10 cellular contexts compared by ENCODE assay signal in the genomic region with DNA sequence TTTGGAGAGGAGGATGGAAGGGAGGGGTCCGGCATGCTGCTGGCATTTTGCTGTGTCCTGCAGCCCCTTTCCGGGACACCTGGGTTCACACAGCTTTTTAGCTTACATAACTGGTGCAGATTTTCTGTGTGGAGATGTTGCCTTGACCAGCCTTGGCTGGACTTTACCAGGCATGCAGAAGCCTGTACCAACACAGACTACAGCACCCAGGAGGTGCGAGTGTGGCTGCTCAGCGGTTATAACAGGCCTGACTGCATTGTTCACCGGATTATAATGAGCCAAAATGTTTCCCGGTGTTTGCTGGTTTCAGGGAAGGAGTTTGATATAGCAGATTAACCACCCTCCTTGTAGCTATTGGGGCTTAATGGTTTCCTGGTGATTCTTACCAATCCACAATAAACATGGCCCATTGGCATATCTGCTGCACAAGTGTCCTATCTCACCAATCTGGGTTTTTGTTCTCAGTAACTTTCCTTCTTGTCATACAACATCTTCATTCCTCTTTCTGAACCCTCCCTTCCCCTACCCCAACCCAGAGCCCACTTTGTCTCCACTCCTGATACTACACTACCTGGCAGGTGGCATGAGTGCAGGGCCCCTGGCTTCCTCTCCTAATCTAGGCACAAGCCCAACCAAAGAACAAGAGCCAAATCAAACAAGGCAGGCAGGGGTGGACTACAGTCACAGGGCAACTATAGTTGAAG. TPM values are rescaled to one million over a fixed set of nuclear protein-coding genes. Genes with fewer than 3 reads are reported as not detected.
DNase-seq lines count a peak whose midpoint lies in the region; ATAC-seq, FAIRE-seq and TF ChIP-seq lines count a peak whose summit lies in the region.
"Had no signal": no experiment of that assay in that cellular context is flagged by ENCODE, and none has a peak within 500 bp of the region (broad histone marks: within the 10 kb centered on the region; RNA-seq: fewer than 3 reads in every experiment).

No MANE protein-coding gene starts in this region.

- 72% methylated on average over 3 of the region's 6 CpGs for WGBS in HepG2 (ENCODE audit: low lambda C conversion rate)
- 33% methylated on average over 2 of the region's 6 CpGs for WGBS in right lobe of liver (ENCODE audit: insufficient coverage, low coverage, low lambda C conversion rate, missing lambda C conversion rate)

- no peaks in the 10 kb centered on the region for H3K9me3 Mint-ChIP-seq in dendritic cell treated with granulocyte-macrophage colony-stimulating factor and Interleukin-4, amounts not matched to agents 40 ng/mL and 50 ng/mL, for 4 days

- no peak overlapping the region for H3K4me3 ChIP-seq in HepG2 (replicated peaks in 1 of 3; ENCODE audit: insufficient read depth in 1 of 3, low read depth in 2 of 3, low read length in 3 of 3)
- H3K4me3 ChIP-seq in right lobe of liver: no peak overlapping the region
- no peak overlapping the region for H3K4me3 ChIP-seq in PC-3 (ENCODE audit: low read length)
- H3K4me3 ChIP-seq: BLaER1 had no signal

- no peak for TF ChIP-seq CTCF in HepG2 (CRISPR knock-in tag; IDR thresholded peaks at IDR 0.05)
- no peak for TF ChIP-seq CTCF in right lobe of liver (IDR thresholded peaks at IDR 0.05)
- TF ChIP-seq CTCF in PC-3 (conservative IDR thresholded peaks at IDR 0.05; ENCODE audit: low read depth, low read length): no peak
- TF ChIP-seq CTCF in omental fat pad (IDR thresholded peaks at IDR 0.05): no peak

- H3F3A ChIP-seq in PC-3 (ENCODE audit: low read length, unreplicated experiment): peaks cover 22% of the 10 kb centered on the region

- TF ChIP-seq EP300 in HepG2 (IDR thresholded peaks at IDR 0.05; ENCODE audit: low read depth in 2 of 2, low read length in 2 of 2): no peak
- TF ChIP-seq EP300 in HepG2 (CRISPR knock-in tag; IDR thresholded peaks at IDR 0.05; ENCODE audit: borderline replicate concordance): no peak

- no peak overlapping the region for H3K9ac ChIP-seq in HepG2 (ENCODE audit: insufficient read depth, low read depth, low read length)
- no peak overlapping the region for H3K9ac ChIP-seq in PC-3 (ENCODE audit: low read length)
- H3K9ac ChIP-seq: BLaER1 had no signal

- CTCF ChIA-PET in HepG2 (lab: Yijun Ruan, JAX; ENCODE audit: low intra/inter-chr PET ratio, low total read pairs) (no interaction called here), PC-3 (lab: Charles Lee) (no interaction called here)

- DNase-seq in HepG2 (ENCODE audit: low spot score) (no peak), right lobe of liver (no peak), PC-3 (peak; percentile 44), omental fat pad (ENCODE audit: low spot score) (no peak), NCI-H187 (lab: John Stamatoyannopoulos, UW) (no peak)
- DNase-seq in activated effector memory CD4-positive, alpha-beta T cell treated with Interleukin-2 at 50 U/mL for 16 hours: no peak
- DNase-seq: T-helper 9 cell had no signal

- no peak for TF ChIP-seq RAD21 in HepG2 (CRISPR knock-in tag; IDR thresholded peaks at IDR 0.05)

- peaks cover 24% of the 10 kb centered on the region for H3K4me1 Mint-ChIP-seq in dendritic cell treated with granulocyte-macrophage colony-stimulating factor and Interleukin-4, amounts not matched to agents 40 ng/mL and 50 ng/mL, for 4 days (ENCODE audit: low read depth)

- no peak overlapping the region for H3K4me3 Mint-ChIP-seq in dendritic cell treated with granulocyte-macrophage colony-stimulating factor and Interleukin-4, amounts not matched to agents 40 ng/mL and 50 ng/mL, for 4 days

- peaks cover 21% of the 10 kb centered on the region; the same call in 1 of the 2 replicates for H4K20me1 ChIP-seq in HepG2 (ENCODE audit: insufficient read depth, low read length)
- peaks cover 24% of the 10 kb centered on the region for H4K20me1 ChIP-seq in PC-3 (ENCODE audit: low read length)

- H3K27ac ChIP-seq in HepG2 (ENCODE audit: extremely low read length, insufficient read depth, low read length) (peak overlapping the region; percentile 48), right lobe of liver (no peak overlapping the region), PC-3 (ENCODE audit: low read length) (no peak overlapping the region)
- H3K27ac ChIP-seq: BLaER1 had no signal

- POLR2A ChIA-PET in HepG2 (lab: Yijun Ruan, JAX) (interaction anchor here (0.9 to 6.3 kb wide), 4 partner anchors 8 to 139 kb away, joined by 3 to 75 read pairs (median 3); a partner anchor contains a TSS), PC-3 (lab: Charles Lee; ENCODE audit: unreplicated experiment) (no interaction called here)

- FAIRE-seq in HepG2 (lab: Jason Lieb, UNC): no peak

- H2AFZ ChIP-seq in HepG2 (ENCODE audit: low read length): no peak overlapping the region
- H2AFZ ChIP-seq in PC-3 (ENCODE audit: low read length): no peak overlapping the region

- no peak; a peak in 1 of 4 replicates for TF ChIP-seq POLR2A in HepG2 (IDR thresholded peaks at IDR 0.05; ENCODE audit: insufficient read depth in 1 of 2, low read depth in 2 of 2, low read length in 2 of 2)
- no peak for TF ChIP-seq POLR2A in right lobe of liver (IDR thresholded peaks at IDR 0.05)

- intact Hi-C loops in HepG2 (cut with micrococcal nuclease; ENCODE audit: unreplicated experiment) (no loop called here), right lobe of liver (cut with DNase I) (loop anchor here in 1 of 2 donors (5.0 kb wide), 1 partner anchor 130 kb away; no protein-coding TSS in a partner anchor), PC-3 (cut with micrococcal nuclease) (no loop called here)
- intact Hi-C loops in dendritic cell treated with granulocyte-macrophage colony-stimulating factor and Interleukin-4, amounts not matched to agents 40 ng/mL and 50 ng/mL, for 4 days (cut with micrococcal nuclease): loop anchor here (10.0 kb wide), 1 partner anchor 53 kb away; a partner anchor contains a TSS

- H3K27me3 Mint-ChIP-seq in dendritic cell treated with granulocyte-macrophage colony-stimulating factor and Interleukin-4, amounts not matched to agents 40 ng/mL and 50 ng/mL, for 4 days: no peaks in the 10 kb centered on the region

- no peaks in the 10 kb centered on the region for H3K9me3 ChIP-seq in HepG2 (ENCODE audit: low read length)
- no peaks in the 10 kb centered on the region for H3K9me3 ChIP-seq in right lobe of liver
- no peaks in the 10 kb centered on the region for H3K9me3 ChIP-seq in PC-3 (ENCODE audit: low read length)

- H3K36me3 ChIP-seq in HepG2 (replicated peaks in 1 of 2; ENCODE audit: control insufficient read depth in 1 of 2, insufficient read depth in 2 of 2, low read length in 2 of 2) (peaks cover 6 to 22% of the 10 kb centered on the region in 2 experiments; a peak in 4 of 5 replicates), right lobe of liver (peaks cover 0 to 18% (median 4%) of the 10 kb centered on the region in 4 donors), PC-3 (ENCODE audit: low read depth, low read length) (peaks cover 25% of the 10 kb centered on the region)

- peak overlapping the region; percentile 15 for H3K27ac Mint-ChIP-seq in dendritic cell treated with granulocyte-macrophage colony-stimulating factor and Interleukin-4, amounts not matched to agents 40 ng/mL and 50 ng/mL, for 4 days

- ATAC-seq in HepG2 (peak; percentile 11), right lobe of liver (no peak), PC-3 (peak; percentile 11), omental fat pad (ENCODE audit: low FRiP score) (no peak), GM21360 (IDR thresholded peaks at IDR 0.05; ENCODE audit: unreplicated experiment) (no peak)

- H3K4me1 ChIP-seq in HepG2 (ENCODE audit: insufficient read depth, low read length): peaks cover 32% of the 10 kb centered on the region
- H3K4me1 ChIP-seq in right lobe of liver: peaks cover 0 to 25% (median 6%) of the 10 kb centered on the region in 4 donors
- H3K4me1 ChIP-seq in PC-3 (ENCODE audit: insufficient read depth, low read length): peaks cover 9% of the 10 kb centered on the region; the same call in 1 of the 2 replicates

- H3K9me2 ChIP-seq in PC-3 (replicated peaks; ENCODE audit: low read length): no peaks in the 10 kb centered on the region

- H3K27me3 ChIP-seq in HepG2 (ENCODE audit: control insufficient read depth in 1 of 2, insufficient read depth in 2 of 2, low read length in 2 of 2) (no peaks in the 10 kb centered on the region; a peak in 1 of 5 replicates), right lobe of liver (no peaks in the 10 kb centered on the region), PC-3 (ENCODE audit: low read length) (no peaks in the 10 kb centered on the region)

- in situ Hi-C loops in HepG2 (cut with HindIII; ENCODE audit: extremely low pct_ligation_motif_present, low pct_unique_long_range_greater_than_20kb): loop anchor here (25.0 kb wide), 1 partner anchor 135 kb away; a partner anchor contains a TSS

- H3K4me2 ChIP-seq in HepG2 (ENCODE audit: low read depth, low read length) (no peak overlapping the region), PC-3 (ENCODE audit: low read length) (no peak overlapping the region)
- H3K4me2 ChIP-seq: BLaER1 had no signal

- peaks cover 20% of the 10 kb centered on the region for H3K79me2 ChIP-seq in HepG2 (ENCODE audit: insufficient read depth, low read length)
- peaks cover 29% of the 10 kb centered on the region for H3K79me2 ChIP-seq in PC-3 (ENCODE audit: low read length)

- BruUV-seq in HepG2 (replicated peaks; lab: Mats Ljungman, UMichigan) (no TSS peak), PC-3 (replicated peaks; lab: Mats Ljungman, UMichigan) (no TSS peak)

- peaks cover 78% of the 10 kb centered on the region for H3K36me3 Mint-ChIP-seq in dendritic cell treated with granulocyte-macrophage colony-stimulating factor and Interleukin-4, amounts not matched to agents 40 ng/mL and 50 ng/mL, for 4 days (ENCODE audit: low read depth)

RNA-seq across cellular contexts. Expression of a gene that starts 3.9 kb away (rescaled TPM):
- 2,381 and 2,883 TPM in 2 replicates for total RNA-seq in HepG2 (2016; rRNA removed; fragmentation: Illumina TruSeq; extraction: Trizol)
- 2,845 and 3,163 TPM in 2 replicates for total RNA-seq in HepG2 (2016; cell fraction: cytosol; rRNA removed; fragmentation: Illumina TruSeq; extraction: Trizol; ENCODE audit: low read depth)
- total RNA-seq in HepG2 (2016; cell fraction: insoluble cytoplasmic fraction; rRNA removed; fragmentation: Illumina TruSeq; extraction: Trizol): 2,364 and 2,968 TPM in 2 replicates
- 6,021 and 6,074 TPM in 2 replicates for total RNA-seq in HepG2 (2016; cell fraction: membrane; rRNA removed; fragmentation: Illumina TruSeq; extraction: Trizol)
- 936 and 1,040 TPM in 2 replicates for total RNA-seq in HepG2 (2016; cell fraction: nucleus; rRNA removed; fragmentation: Illumina TruSeq; extraction: Trizol)
- 4,713 and 5,167 TPM in 2 replicates for polyA plus RNA-seq in HepG2 (2011; rRNA removed)
- 7,297 and 8,438 TPM in 2 replicates for polyA plus RNA-seq in HepG2 (2011; cell fraction: cytosol; rRNA removed)
- polyA plus RNA-seq in HepG2 (2011; cell fraction: nucleus; rRNA removed): 1,715 and 1,756 TPM in 2 replicates
- polyA plus RNA-seq in HepG2 (2012): 3,170 and 4,590 TPM in 2 replicates
- polyA plus RNA-seq in HepG2 (2016; cell fraction: cytosol; fragmentation: Illumina TruSeq; extraction: Trizol; ENCODE audit: low read depth): 5,111 and 5,676 TPM in 2 replicates
- 3,496 and 3,549 TPM in 2 replicates for polyA plus RNA-seq in HepG2 (2016; cell fraction: insoluble cytoplasmic fraction; fragmentation: Illumina TruSeq; extraction: Trizol; ENCODE audit: low read depth)
- polyA plus RNA-seq in HepG2 (2016; cell fraction: membrane; fragmentation: Illumina TruSeq; extraction: Trizol; ENCODE audit: low read depth): 7,184 and 7,370 TPM in 2 replicates
- 1,977 and 1,989 TPM in 2 replicates for polyA plus RNA-seq in HepG2 (2016; cell fraction: nucleus; fragmentation: Illumina TruSeq; extraction: Trizol; ENCODE audit: insufficient read depth, low read depth)
- polyA minus RNA-seq in HepG2 (2011; rRNA and poly(A)+ RNA removed; ENCODE audit: low replicate concordance): 1,812 and 2,162 TPM in 2 replicates
- polyA minus RNA-seq in HepG2 (2011; cell fraction: cytosol; rRNA and poly(A)+ RNA removed): 929 and 970 TPM in 2 replicates
- polyA minus RNA-seq in HepG2 (2011; cell fraction: nucleus; rRNA and poly(A)+ RNA removed): 272 and 332 TPM in 2 replicates
- total RNA-seq in right lobe of liver: 1,000 to 10,000 TPM in 5 of 6 experiments, 100 to 1,000 TPM in 1; 899 to 1,899 (median 1,157) TPM
- total RNA-seq in PC-3 (2014; rRNA removed): 2,879 and 3,401 TPM in 2 replicates
- 1,000 to 10,000 TPM; 6,220 to 8,957 (median 7,673) TPM for total RNA-seq in omental fat pad

RNA-seq across cellular contexts. Expression of a gene that starts 7.0 kb away (rescaled TPM):
- total RNA-seq in HepG2 (2016; rRNA removed; fragmentation: Illumina TruSeq; extraction: Trizol): 4.6 and 4.7 TPM in 2 replicates
- total RNA-seq in HepG2 (2016; cell fraction: cytosol; rRNA removed; fragmentation: Illumina TruSeq; extraction: Trizol; ENCODE audit: low read depth): 3.2 and 3.4 TPM in 2 replicates
- total RNA-seq in HepG2 (2016; cell fraction: insoluble cytoplasmic fraction; rRNA removed; fragmentation: Illumina TruSeq; extraction: Trizol): 3.9 and 5.0 TPM in 2 replicates
- total RNA-seq in HepG2 (2016; cell fraction: membrane; rRNA removed; fragmentation: Illumina TruSeq; extraction: Trizol): 8.0 and 8.2 TPM in 2 replicates
- total RNA-seq in HepG2 (2016; cell fraction: nucleus; rRNA removed; fragmentation: Illumina TruSeq; extraction: Trizol): 5.1 and 5.8 TPM in 2 replicates
- 12.3 and 16.5 TPM in 2 replicates for polyA plus RNA-seq in HepG2 (2011; rRNA removed)
- 13.3 and 15.2 TPM in 2 replicates for polyA plus RNA-seq in HepG2 (2011; cell fraction: cytosol; rRNA removed)
- 17.5 and 18.0 TPM in 2 replicates for polyA plus RNA-seq in HepG2 (2011; cell fraction: nucleus; rRNA removed)
- polyA plus RNA-seq in HepG2 (2012): 8.0 and 11.7 TPM in 2 replicates
- polyA plus RNA-seq in HepG2 (2016; cell fraction: cytosol; fragmentation: Illumina TruSeq; extraction: Trizol; ENCODE audit: low read depth): 4.0 and 4.8 TPM in 2 replicates
- 4.8 and 4.9 TPM in 2 replicates for polyA plus RNA-seq in HepG2 (2016; cell fraction: insoluble cytoplasmic fraction; fragmentation: Illumina TruSeq; extraction: Trizol; ENCODE audit: low read depth)
- 9.1 and 9.5 TPM in 2 replicates for polyA plus RNA-seq in HepG2 (2016; cell fraction: membrane; fragmentation: Illumina TruSeq; extraction: Trizol; ENCODE audit: low read depth)
- 5.5 and 8.8 TPM in 2 replicates for polyA plus RNA-seq in HepG2 (2016; cell fraction: nucleus; fragmentation: Illumina TruSeq; extraction: Trizol; ENCODE audit: insufficient read depth, low read depth)
- 24.1 and 42.4 TPM in 2 replicates for polyA minus RNA-seq in HepG2 (2011; rRNA and poly(A)+ RNA removed; ENCODE audit: low replicate concordance)
- 5.9 and 6.7 TPM in 2 replicates for polyA minus RNA-seq in HepG2 (2011; cell fraction: cytosol; rRNA and poly(A)+ RNA removed)
- 4.2 and 5.0 TPM in 2 replicates for polyA minus RNA-seq in HepG2 (2011; cell fraction: nucleus; rRNA and poly(A)+ RNA removed)
- 10 to 100 TPM; 11.7 to 19.5 (median 14.9) TPM for total RNA-seq in right lobe of liver
- total RNA-seq in PC-3 (2014; rRNA removed): 29.8 TPM in 2 replicates
- 10 to 100 TPM; 33.4 to 47.3 (median 38.8) TPM for total RNA-seq in omental fat pad

RNA-seq across cellular contexts. Expression of a gene that starts 9.3 kb away (rescaled TPM):
- total RNA-seq in HepG2 (2016; rRNA removed; fragmentation: Illumina TruSeq; extraction: Trizol) (6.3 and 16.8 TPM in 2 replicates), right lobe of liver (10 to 100 TPM; 12.6 to 23.0 (median 17.3) TPM), PC-3 (2014; rRNA removed) (39.4 and 41.5 TPM in 2 replicates), omental fat pad (10 to 100 TPM; 20.8 to 76.3 (median 33.1) TPM)
- 5.9 and 8.5 TPM in 2 replicates for total RNA-seq in HepG2 (2016; cell fraction: cytosol; rRNA removed; fragmentation: Illumina TruSeq; extraction: Trizol; ENCODE audit: low read depth)
- total RNA-seq in HepG2 (2016; cell fraction: insoluble cytoplasmic fraction; rRNA removed; fragmentation: Illumina TruSeq; extraction: Trizol): 4.8 and 17.3 TPM in 2 replicates
- total RNA-seq in HepG2 (2016; cell fraction: membrane; rRNA removed; fragmentation: Illumina TruSeq; extraction: Trizol): 5.5 and 6.3 TPM in 2 replicates
- 17.9 and 26.2 TPM in 2 replicates for total RNA-seq in HepG2 (2016; cell fraction: nucleus; rRNA removed; fragmentation: Illumina TruSeq; extraction: Trizol)
- polyA plus RNA-seq in HepG2 (2011; rRNA removed): 27.9 and 30.9 TPM in 2 replicates
- polyA plus RNA-seq in HepG2 (2011; cell fraction: cytosol; rRNA removed): 8.7 and 11.6 TPM in 2 replicates
- 281 and 287 TPM in 2 replicates for polyA plus RNA-seq in HepG2 (2011; cell fraction: nucleus; rRNA removed)
- 16.8 and 21.1 TPM in 2 replicates for polyA plus RNA-seq in HepG2 (2012)
- polyA plus RNA-seq in HepG2 (2016; cell fraction: cytosol; fragmentation: Illumina TruSeq; extraction: Trizol; ENCODE audit: low read depth): 2.5 and 2.9 TPM in 2 replicates
- 5.3 and 7.9 TPM in 2 replicates for polyA plus RNA-seq in HepG2 (2016; cell fraction: insoluble cytoplasmic fraction; fragmentation: Illumina TruSeq; extraction: Trizol; ENCODE audit: low read depth)
- polyA plus RNA-seq in HepG2 (2016; cell fraction: membrane; fragmentation: Illumina TruSeq; extraction: Trizol; ENCODE audit: low read depth): 4.2 and 4.6 TPM in 2 replicates
- 70.8 TPM in 2 replicates for polyA plus RNA-seq in HepG2 (2016; cell fraction: nucleus; fragmentation: Illumina TruSeq; extraction: Trizol; ENCODE audit: insufficient read depth, low read depth)
- polyA minus RNA-seq in HepG2 (2011; rRNA and poly(A)+ RNA removed; ENCODE audit: low replicate concordance): 16.6 and 35.2 TPM in 2 replicates
- polyA minus RNA-seq in HepG2 (2011; cell fraction: cytosol; rRNA and poly(A)+ RNA removed): 7.0 and 7.2 TPM in 2 replicates
- 23.2 and 28.2 TPM in 2 replicates for polyA minus RNA-seq in HepG2 (2011; cell fraction: nucleus; rRNA and poly(A)+ RNA removed)

RNA-seq across cellular contexts. Expression of a gene that starts 23.0 kb away (rescaled TPM):
- total RNA-seq in HepG2 (2016; rRNA removed; fragmentation: Illumina TruSeq; extraction: Trizol) (10.4 and 14.5 TPM in 2 replicates), right lobe of liver (10 to 100 TPM; 19.8 to 28.8 (median 24.2) TPM), PC-3 (2014; rRNA removed) (46.8 and 49.0 TPM in 2 replicates), omental fat pad (10 to 100 TPM; 25.7 to 61.8 (median 53.2) TPM)
- total RNA-seq in HepG2 (2016; cell fraction: cytosol; rRNA removed; fragmentation: Illumina TruSeq; extraction: Trizol; ENCODE audit: low read depth): 23.2 and 32.8 TPM in 2 replicates
- total RNA-seq in HepG2 (2016; cell fraction: insoluble cytoplasmic fraction; rRNA removed; fragmentation: Illumina TruSeq; extraction: Trizol): 8.8 and 14.4 TPM in 2 replicates
- total RNA-seq in HepG2 (2016; cell fraction: membrane; rRNA removed; fragmentation: Illumina TruSeq; extraction: Trizol): 27.8 and 36.0 TPM in 2 replicates
- 9.2 and 9.7 TPM in 2 replicates for total RNA-seq in HepG2 (2016; cell fraction: nucleus; rRNA removed; fragmentation: Illumina TruSeq; extraction: Trizol)
- 14.9 and 19.1 TPM in 2 replicates for polyA plus RNA-seq in HepG2 (2011; rRNA removed)
- polyA plus RNA-seq in HepG2 (2011; cell fraction: cytosol; rRNA removed): 16.0 and 18.2 TPM in 2 replicates
- 49.8 and 50.2 TPM in 2 replicates for polyA plus RNA-seq in HepG2 (2011; cell fraction: nucleus; rRNA removed)
- polyA plus RNA-seq in HepG2 (2012): 17.5 and 18.8 TPM in 2 replicates
- polyA plus RNA-seq in HepG2 (2016; cell fraction: cytosol; fragmentation: Illumina TruSeq; extraction: Trizol; ENCODE audit: low read depth): 74.7 and 108 TPM in 2 replicates
- 25.4 and 35.1 TPM in 2 replicates for polyA plus RNA-seq in HepG2 (2016; cell fraction: insoluble cytoplasmic fraction; fragmentation: Illumina TruSeq; extraction: Trizol; ENCODE audit: low read depth)
- polyA plus RNA-seq in HepG2 (2016; cell fraction: membrane; fragmentation: Illumina TruSeq; extraction: Trizol; ENCODE audit: low read depth): 69.7 and 96.5 TPM in 2 replicates
- polyA plus RNA-seq in HepG2 (2016; cell fraction: nucleus; fragmentation: Illumina TruSeq; extraction: Trizol; ENCODE audit: insufficient read depth, low read depth): 38.7 and 39.0 TPM in 2 replicates
- 13.3 and 53.4 TPM in 2 replicates for polyA minus RNA-seq in HepG2 (2011; rRNA and poly(A)+ RNA removed; ENCODE audit: low replicate concordance)
- 9.3 and 9.9 TPM in 2 replicates for polyA minus RNA-seq in HepG2 (2011; cell fraction: cytosol; rRNA and poly(A)+ RNA removed)
- 6.2 and 7.2 TPM in 2 replicates for polyA minus RNA-seq in HepG2 (2011; cell fraction: nucleus; rRNA and poly(A)+ RNA removed)

RNA-seq across cellular contexts. Expression of a gene that starts 26.4 kb away (rescaled TPM):
- total RNA-seq in HepG2 (2016; rRNA removed; fragmentation: Illumina TruSeq; extraction: Trizol): 23.1 and 56.7 TPM in 2 replicates
- total RNA-seq in HepG2 (2016; cell fraction: cytosol; rRNA removed; fragmentation: Illumina TruSeq; extraction: Trizol; ENCODE audit: low read depth): 11.1 and 12.5 TPM in 2 replicates
- total RNA-seq in HepG2 (2016; cell fraction: insoluble cytoplasmic fraction; rRNA removed; fragmentation: Illumina TruSeq; extraction: Trizol): 18.3 and 57.2 TPM in 2 replicates
- total RNA-seq in HepG2 (2016; cell fraction: membrane; rRNA removed; fragmentation: Illumina TruSeq; extraction: Trizol): 19.9 and 20.2 TPM in 2 replicates
- 51.0 and 62.6 TPM in 2 replicates for total RNA-seq in HepG2 (2016; cell fraction: nucleus; rRNA removed; fragmentation: Illumina TruSeq; extraction: Trizol)
- 110 and 142 TPM in 2 replicates for polyA plus RNA-seq in HepG2 (2011; rRNA removed)
- polyA plus RNA-seq in HepG2 (2011; cell fraction: cytosol; rRNA removed): 147 and 160 TPM in 2 replicates
- 101 and 106 TPM in 2 replicates for polyA plus RNA-seq in HepG2 (2011; cell fraction: nucleus; rRNA removed)
- polyA plus RNA-seq in HepG2 (2012): 83.1 and 96.9 TPM in 2 replicates
- 20.5 and 22.7 TPM in 2 replicates for polyA plus RNA-seq in HepG2 (2016; cell fraction: cytosol; fragmentation: Illumina TruSeq; extraction: Trizol; ENCODE audit: low read depth)
- 31.3 and 34.5 TPM in 2 replicates for polyA plus RNA-seq in HepG2 (2016; cell fraction: insoluble cytoplasmic fraction; fragmentation: Illumina TruSeq; extraction: Trizol; ENCODE audit: low read depth)
- polyA plus RNA-seq in HepG2 (2016; cell fraction: membrane; fragmentation: Illumina TruSeq; extraction: Trizol; ENCODE audit: low read depth): 23.2 and 27.2 TPM in 2 replicates
- 127 and 134 TPM in 2 replicates for polyA plus RNA-seq in HepG2 (2016; cell fraction: nucleus; fragmentation: Illumina TruSeq; extraction: Trizol; ENCODE audit: insufficient read depth, low read depth)
- 142 and 210 TPM in 2 replicates for polyA minus RNA-seq in HepG2 (2011; rRNA and poly(A)+ RNA removed; ENCODE audit: low replicate concordance)
- 79.7 and 100 TPM in 2 replicates for polyA minus RNA-seq in HepG2 (2011; cell fraction: cytosol; rRNA and poly(A)+ RNA removed)
- polyA minus RNA-seq in HepG2 (2011; cell fraction: nucleus; rRNA and poly(A)+ RNA removed): 19.4 and 25.6 TPM in 2 replicates
- 10 to 100 TPM; 26.5 to 41.4 (median 32.4) TPM for total RNA-seq in right lobe of liver
- 68.7 and 94.0 TPM in 2 replicates for total RNA-seq in PC-3 (2014; rRNA removed)
- 10 to 100 TPM; 23.8 to 51.8 (median 37.2) TPM for total RNA-seq in omental fat pad

Comparison
In these comparisons a context has a peak if more than half of its experiments do, and no peak if none do; other contexts are left out.
1. ATAC-seq: peak in HepG2 (single experiment) and PC-3 (single experiment); none in right lobe of liver (0 of 4), omental fat pad (single experiment) and GM21360 (single experiment).